ENCODE assay signal across 8 cellular contexts in the genomic region with DNA sequence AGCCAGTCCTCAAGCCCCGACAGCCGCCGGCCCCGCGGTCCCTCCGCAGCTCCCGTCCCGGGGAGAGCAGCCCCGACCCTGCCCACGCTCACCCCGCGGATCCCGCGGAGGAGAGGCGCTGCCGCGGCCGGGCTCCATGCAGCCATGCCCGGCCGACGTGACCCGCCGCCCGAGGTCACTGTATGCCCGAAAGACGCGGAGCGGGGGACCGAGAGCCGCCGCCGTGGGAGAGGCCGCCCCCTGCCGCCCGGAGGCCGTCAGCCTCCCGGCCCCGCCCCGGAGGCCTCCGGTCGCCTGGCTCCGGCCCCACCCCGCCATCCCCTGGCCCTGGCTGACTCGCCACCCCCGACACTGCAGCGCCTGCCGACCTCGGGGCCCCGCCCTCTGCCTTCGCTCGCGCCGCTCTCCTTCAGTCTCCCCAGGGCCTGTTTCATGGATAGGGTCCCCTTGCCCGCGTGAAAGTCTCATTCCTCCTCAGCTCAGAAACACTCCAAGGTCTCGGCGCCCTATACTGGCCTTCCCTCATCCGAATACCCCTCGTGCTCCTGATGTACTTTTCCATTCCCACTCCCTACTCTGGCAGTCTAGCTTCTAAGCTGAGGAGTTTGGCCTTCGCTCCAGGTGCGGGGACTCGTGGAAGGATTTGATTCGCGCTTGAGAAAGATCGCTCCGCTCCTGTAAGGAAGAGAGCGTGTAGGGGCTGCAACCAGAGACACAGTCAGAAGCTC. TPM values are rescaled to one million over a fixed set of nuclear protein-coding genes. Genes with fewer than 3 reads are reported as not detected.
DNase-seq lines count a peak whose midpoint lies in the region; ATAC-seq, FAIRE-seq and TF ChIP-seq lines count a peak whose summit lies in the region.

A gene with protein sequence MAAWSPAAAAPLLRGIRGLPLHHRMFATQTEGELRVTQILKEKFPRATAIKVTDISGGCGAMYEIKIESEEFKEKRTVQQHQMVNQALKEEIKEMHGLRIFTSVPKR (minus strand): TSS at position 184 of the 728 bp plus-strand sequence. CDS start 38 bp downstream, at position 146.

- H3K4me3 ChIP-seq in NB4 (ENCODE audit: low read depth, low read length) = peak within 1 kb of the TSS; percentile 74
- peak within 1 kb of the TSS; percentile 89 for H3K4me3 ChIP-seq in psoas muscle

- FAIRE-seq in urothelium cell line (lab: Jason Lieb, UNC) = no peak

- no peaks in the 10 kb centered on the region for H3K27me3 ChIP-seq in psoas muscle (ENCODE audit: insufficient read depth in 3 of 3, low read length in 2 of 3)

- DNase-seq in NB4 (ENCODE audit: low read depth) (peak; percentile 93), SW 1271 (lab: John Stamatoyannopoulos, UW) (peak; percentile 60 to 72), left cardiac atrium (peak; percentile 90), psoas muscle (peak; percentile 89 to 92), urothelium cell line (ENCODE audit: low spot score) (peak; percentile 99)

- peak; percentile 65 for TF ChIP-seq CTCF in GM12872 (IDR thresholded peaks at IDR 0.05; ENCODE audit: insufficient read depth, low read depth, low read length)
- TF ChIP-seq CTCF in NB4 (IDR thresholded peaks at IDR 0.05; ENCODE audit: low read depth, low read length) = peak; percentile 52
- TF ChIP-seq CTCF in psoas muscle (IDR thresholded peaks at IDR 0.05) = peak; percentile 66

- H3K36me3 ChIP-seq in psoas muscle (ENCODE audit: insufficient read depth in 1 of 2, low read depth in 1 of 2) = peaks cover under 1 to 41% of the 10 kb centered on the region in 2 donors

- ATAC-seq in HG02571 (IDR thresholded peaks at IDR 0.05; ENCODE audit: unreplicated experiment) (peak; percentile 93), left cardiac atrium (peak; percentile 98), psoas muscle (peak; percentile 95 to 99 (median 98))

- no peak within 1 kb of the TSS for H3K27ac ChIP-seq in adipose tissue (ENCODE audit: low read depth, low read length)
- peak within 1 kb of the TSS; percentile 70 for H3K27ac ChIP-seq in psoas muscle

- WGBS in adipose tissue, 3 donors = 2 to 3% (median 2%) methylated on average over 44 to 67 of the region's 67 CpGs
- WGBS in psoas muscle, 3 donors = 3 to 4% (median 3%) methylated on average over 49 to 67 of the region's 67 CpGs

- peak; percentile 65 for TF ChIP-seq POLR2A in NB4 (IDR thresholded peaks at IDR 0.05; ENCODE audit: extremely low read depth, insufficient read length)

- H3K4me1 ChIP-seq in psoas muscle = peaks cover 13% of the 10 kb centered on the region

- intact Hi-C loops in left cardiac atrium (cut with DNase I) = loop anchor here in 1 of 2 donors (5.0 to 10.0 kb wide), 2 partner anchors 221 to 727 kb away; a partner anchor contains a TSS
- intact Hi-C loops in psoas muscle (cut with DNase I) = loop anchor here (2.0 to 10.0 kb wide), 6 partner anchors 27 to 323 kb away; a partner anchor contains a TSS

- no peaks in the 10 kb centered on the region for H3K9me3 ChIP-seq in psoas muscle

RNA-seq across cellular contexts. Expression of the gene that starts here (rescaled TPM):
- polyA plus RNA-seq in adipose tissue (10 to 100 TPM; 31.1 to 67.8 (median 65.0) TPM), psoas muscle (100 to 1,000 TPM in 2 of 3 donors, 10 to 100 TPM in 1; 99.6 to 117 (median 103) TPM)
- total RNA-seq in left cardiac atrium (100 to 1,000 TPM in 1 of 2 donors, 10 to 100 TPM in 1; 91.6 to 102 TPM), psoas muscle (10 to 100 TPM; 47.7 to 65.9 (median 54.3) TPM)
